11 cellular contexts compared by ENCODE assay signal in genomic region chr5:39264528-39264927, GRCh38. TPM values are rescaled to one million over a fixed set of nuclear protein-coding genes. Genes with fewer than 3 reads are reported as not detected.
DNase-seq lines count a peak whose midpoint lies in the region; ATAC-seq and TF ChIP-seq lines count a peak whose summit lies in the region.
"Had no signal": no experiment of that assay in that cellular context is flagged by ENCODE, and none has a peak within 500 bp of the region (broad histone marks: within the 10 kb centered on the region; RNA-seq: fewer than 3 reads in every experiment).

No MANE protein-coding gene starts in this region.

- 71% methylated on average over 1 of the region's 1 CpG for WGBS in mammary epithelial cell (ENCODE audit: low coverage, missing lambda C conversion rate)

- peak overlapping the region; percentile 25; the same call in 1 of the 2 replicates for H3K4me2 ChIP-seq in MM.1S (ENCODE audit: low read depth, low read length)
- H3K4me2 ChIP-seq in mammary epithelial cell (ENCODE audit: insufficient read depth, low read depth, low read length), result no peak overlapping the region

- H3K36me3 ChIP-seq in MM.1S (replicated peaks; ENCODE audit: insufficient read depth, low read length) (no peaks in the 10 kb centered on the region), SJCRH30 (no peaks in the 10 kb centered on the region), mammary epithelial cell (ENCODE audit: insufficient read depth, low read length) (no peaks in the 10 kb centered on the region)

- no peak overlapping the region for H3K4me3 ChIP-seq in MM.1S (ENCODE audit: low read length)
- H3K4me3 ChIP-seq in SJCRH30, result no peak overlapping the region
- no peak overlapping the region for H3K4me3 ChIP-seq in mammary epithelial cell (replicated peaks in 1 of 3; ENCODE audit: insufficient read depth in 1 of 3, low read depth in 2 of 3, low read length in 3 of 3)

- dilution Hi-C loops in mammary epithelial cell (cut with HindIII; ENCODE audit: low sequenced_read_pairs), result no loop called here

- H3K9ac ChIP-seq in MM.1S (ENCODE audit: low read length), result no peak overlapping the region
- H3K9ac ChIP-seq in mammary epithelial cell (ENCODE audit: insufficient read depth, low read length), result no peak overlapping the region

- H3K27ac ChIP-seq in MM.1S (ENCODE audit: low read length) (no peak overlapping the region; the same call in 1 of the 2 replicates), SJCRH30 (no peak overlapping the region), mammary epithelial cell (ENCODE audit: insufficient read depth, low read depth, low read length) (no peak overlapping the region)

- no peak overlapping the region for H3K4me3 Mint-ChIP-seq in activated naive CD4-positive, alpha-beta T cell treated with anti-CD3 and anti-CD28 coated beads, Interleukin-2, amount 10 ng/mL, durations not matched to agents 7 days and 5 days
- H3K4me3 Mint-ChIP-seq: stimulated activated naive B cell treated with anti-CD40 and anti-IgM and Interleukin-4, amounts not matched to agents 10 μg/mL and 1 μg/mL and 100 μg/mL, for 72 hours had no signal

- H3K27me3 ChIP-seq in MM.1S (replicated peaks; ENCODE audit: insufficient read depth, low read length), result no peaks in the 10 kb centered on the region
- peaks cover 5% of the 10 kb centered on the region; the same call in 1 of the 2 replicates for H3K27me3 ChIP-seq in SJCRH30
- no peaks in the 10 kb centered on the region for H3K27me3 ChIP-seq in mammary epithelial cell (ENCODE audit: insufficient read depth, low read length)

- intact Hi-C loops in mammary epithelial cell (cut with micrococcal nuclease), result no loop called here

- H3K9me3 ChIP-seq in MM.1S (replicated peaks; ENCODE audit: insufficient read depth, low read length) (no peaks in the 10 kb centered on the region), SJCRH30 (replicated peaks) (no peaks in the 10 kb centered on the region), mammary epithelial cell (replicated peaks; ENCODE audit: insufficient read depth, low read length) (no peaks in the 10 kb centered on the region)

- H3K4me1 ChIP-seq in MM.1S (ENCODE audit: low read length) (peaks cover 17% of the 10 kb centered on the region), SJCRH30 (no peaks in the 10 kb centered on the region), mammary epithelial cell (ENCODE audit: insufficient read depth, low read length) (peaks cover 6% of the 10 kb centered on the region)

- CTCF ChIA-PET in activated naive CD4-positive, alpha-beta T cell treated with anti-CD3 and anti-CD28 coated beads, Interleukin-2, amount 10 ng/mL, durations not matched to agents 7 days and 5 days (lab: Charles Lee), result interaction anchor here (1.3 to 2.5 kb wide), 4 partner anchors 10 to 47 kb away, joined by 5 to 11 read pairs (median 8); partner anchors contain the start of gene FYB1
- CTCF ChIA-PET in mammary epithelial cell (lab: Charles Lee; ENCODE audit: low non-redundant PET), result no interaction called here

- H3K9me3 Mint-ChIP-seq in activated naive CD4-positive, alpha-beta T cell treated with anti-CD3 and anti-CD28 coated beads, Interleukin-2, amount 10 ng/mL, durations not matched to agents 7 days and 5 days, result no peaks in the 10 kb centered on the region

- H2AFZ ChIP-seq in MM.1S (ENCODE audit: low read length) (no peak overlapping the region), mammary epithelial cell (ENCODE audit: low read depth, low read length) (no peak overlapping the region)

- H3K4me1 Mint-ChIP-seq in activated naive CD4-positive, alpha-beta T cell treated with anti-CD3 and anti-CD28 coated beads, Interleukin-2, amount 10 ng/mL, durations not matched to agents 7 days and 5 days, result peaks cover 39% of the 10 kb centered on the region

- no TSS peak for BruUV-seq in mammary epithelial cell (replicated peaks; lab: Mats Ljungman, UMichigan)

- H3K36me3 Mint-ChIP-seq in activated naive CD4-positive, alpha-beta T cell treated with anti-CD3 and anti-CD28 coated beads, Interleukin-2, amount 10 ng/mL, durations not matched to agents 7 days and 5 days, result peaks cover 8% of the 10 kb centered on the region
- H3K36me3 Mint-ChIP-seq: stimulated activated naive B cell treated with anti-CD40 and anti-IgM and Interleukin-4, amounts not matched to agents 10 μg/mL and 1 μg/mL and 100 μg/mL, for 72 hours had no signal

- peaks cover 4% of the 10 kb centered on the region; the same call in 1 of the 2 replicates for H3F3A ChIP-seq in MM.1S (ENCODE audit: insufficient read depth, low read length)

- H3K79me2 ChIP-seq in MM.1S (ENCODE audit: low read length) (no peaks in the 10 kb centered on the region), mammary epithelial cell (ENCODE audit: insufficient read depth, low read length) (no peaks in the 10 kb centered on the region)

- H4K20me1 ChIP-seq in MM.1S (ENCODE audit: insufficient read depth, low read length), result no peaks in the 10 kb centered on the region
- no peaks in the 10 kb centered on the region for H4K20me1 ChIP-seq in mammary epithelial cell (ENCODE audit: insufficient read depth, low read length)

- H3K9me2 ChIP-seq in MM.1S (replicated peaks; ENCODE audit: insufficient read depth, low read length), result no peaks in the 10 kb centered on the region

- ATAC-seq in HG02623 (IDR thresholded peaks at IDR 0.05; ENCODE audit: unreplicated experiment), result peak; percentile 90
- ATAC-seq: left ventricle myocardium superior; stimulated activated naive B cell treated with anti-CD40 and anti-IgM and Interleukin-4, amounts not matched to agents 10 μg/mL and 1 μg/mL and 100 μg/mL, for 72 hours had no signal

- peak; percentile 64 for DNase-seq in activated naive CD4-positive, alpha-beta T cell treated with anti-CD3 and anti-CD28 coated beads, Interleukin-2, amount 10 ng/mL, durations not matched to agents 7 days and 5 days
- DNase-seq in activated naive CD4-positive, alpha-beta T cell treated with Interleukin-2 at 50 U/mL for 16 hours, result no peak
- peak; percentile 85 for DNase-seq in MM.1S
- no peak for DNase-seq in NCI-H1930 (lab: John Stamatoyannopoulos, UW)
- DNase-seq in kidney tubule cell (ENCODE audit: low spot score), result no peak
- DNase-seq in SJCRH30, result no peak
- no peak for DNase-seq in mammary epithelial cell
- DNase-seq: left ventricle myocardium superior; NCI-H510A; stimulated activated naive B cell treated with anti-CD40 and anti-IgM and Interleukin-4, amounts not matched to agents 10 μg/mL and 1 μg/mL and 100 μg/mL, for 72 hours had no signal

- in situ Hi-C loops in mammary epithelial cell (cut with MboI; ENCODE audit: low sequenced_read_pairs in 2 of 2), result no loop called here

- H3K27me3 Mint-ChIP-seq in activated naive CD4-positive, alpha-beta T cell treated with anti-CD3 and anti-CD28 coated beads, Interleukin-2, amount 10 ng/mL, durations not matched to agents 7 days and 5 days, result no peaks in the 10 kb centered on the region
- H3K27me3 Mint-ChIP-seq: stimulated activated naive B cell treated with anti-CD40 and anti-IgM and Interleukin-4, amounts not matched to agents 10 μg/mL and 1 μg/mL and 100 μg/mL, for 72 hours had no signal

- TF ChIP-seq CTCF in MM.1S (IDR thresholded peaks at IDR 0.05; ENCODE audit: low read length) (no peak), mammary epithelial cell (conservative IDR thresholded peaks at IDR 0.05 in 1 of 2, IDR thresholded peaks at IDR 0.05 in 1 of 2; ENCODE audit: extremely low read depth in 1 of 2, insufficient read depth in 1 of 2, low read depth in 1 of 2, low read length in 2 of 2) (no peak)

- peak overlapping the region; percentile 45 for H3K27ac Mint-ChIP-seq in activated naive CD4-positive, alpha-beta T cell treated with anti-CD3 and anti-CD28 coated beads, Interleukin-2, amount 10 ng/mL, durations not matched to agents 7 days and 5 days
- H3K27ac Mint-ChIP-seq: stimulated activated naive B cell treated with anti-CD40 and anti-IgM and Interleukin-4, amounts not matched to agents 10 μg/mL and 1 μg/mL and 100 μg/mL, for 72 hours had no signal

RNA-seq across cellular contexts. Expression of gene FYB1, which starts 45.2 kb away (rescaled TPM):
- total RNA-seq in SJCRH30 (2014; rRNA removed; shearing (Covaris generic)), result 0.05 TPM in 1 of 2 replicates, not detected in the other
- 1 to 10 TPM; 2.0 to 6.6 TPM for total RNA-seq in mammary epithelial cell
- polyA plus RNA-seq in mammary epithelial cell, result 1.2 TPM
- 0.16 TPM for polyA minus RNA-seq in mammary epithelial cell

Comparison
In these comparisons a context has a peak if more than half of its experiments do, and no peak if none do; other contexts are left out.
1. DNase-seq: peak in activated naive CD4-positive, alpha-beta T cell treated with anti-CD3 and anti-CD28 coated beads, Interleukin-2, amount 10 ng/mL, durations not matched to agents 7 days and 5 days (single experiment) and MM.1S (single experiment); none in activated naive CD4-positive, alpha-beta T cell treated with Interleukin-2 at 50 U/mL for 16 hours (single experiment), NCI-H1930 (0 of 2), kidney tubule cell (single experiment), SJCRH30 (0 of 2) and mammary epithelial cell (single experiment).